In the genomic region with DNA sequence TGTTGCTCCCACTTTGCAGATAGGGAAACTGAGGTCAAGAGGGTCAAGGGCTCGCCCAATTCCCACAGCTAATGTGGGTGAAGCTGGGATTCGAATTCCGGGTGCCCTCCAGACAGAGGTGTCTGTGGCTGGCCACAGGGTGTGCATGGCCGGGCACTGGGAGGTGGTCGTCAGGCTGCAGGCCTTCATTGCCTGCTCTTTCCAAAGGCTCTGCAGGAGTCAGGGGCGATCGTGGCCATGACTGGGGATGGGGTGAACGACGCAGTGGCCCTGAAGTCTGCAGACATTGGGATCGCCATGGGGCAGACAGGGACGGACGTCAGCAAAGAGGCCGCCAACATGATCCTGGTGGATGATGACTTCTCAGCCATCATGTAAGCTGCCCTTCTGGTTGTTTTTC, we compare ENCODE assay signal across 1 cellular context.
TF ChIP-seq lines count a peak whose summit lies in the region.

No MANE protein-coding gene starts in this region.

TF ChIP-seq in HepG2, 621 proteins besides CTCF, POLR2A, EP300 and RAD21:
- TF ChIP-seq MTERF4 (CRISPR knock-in tag; IDR thresholded peaks at IDR 0.05) (no peak), ZNF629 (CRISPR knock-in tag; conservative IDR thresholded peaks at IDR 0.05) (peak; percentile 37; the same call in 1 of the 2 replicates)
TF ChIP-seq in HepG2: peak in this region for 1.
